11 cellular contexts compared by ENCODE assay signal in the genomic region with DNA sequence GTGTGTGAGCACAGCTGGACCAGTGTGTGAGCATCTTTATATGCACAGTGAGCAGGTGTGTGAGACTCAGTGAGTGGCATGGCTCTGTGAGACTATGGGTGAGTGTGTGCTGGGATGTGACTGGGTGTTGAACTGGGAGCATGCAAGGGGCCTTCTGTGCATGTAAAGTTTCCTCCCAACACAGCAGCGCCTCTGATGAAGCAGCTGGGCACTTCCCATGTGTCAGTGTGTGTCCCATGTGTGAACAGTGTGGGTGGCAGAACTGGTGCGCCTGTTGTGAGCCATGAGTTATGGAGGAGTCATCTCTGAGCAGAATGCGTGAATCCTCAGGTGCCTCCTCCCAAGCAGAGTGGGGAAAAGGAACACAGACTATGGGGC. TPM values are rescaled to one million over a fixed set of nuclear protein-coding genes. Genes with fewer than 3 reads are reported as not detected.
DNase-seq lines count a peak whose midpoint lies in the region; ATAC-seq and TF ChIP-seq lines count a peak whose summit lies in the region.
"Had no signal": no experiment of that assay in that cellular context is flagged by ENCODE, and none has a peak within 500 bp of the region (broad histone marks: within the 10 kb centered on the region; RNA-seq: fewer than 3 reads in every experiment).

No MANE protein-coding gene starts in this region.

- no peak for TF ChIP-seq CTCF in omental fat pad (IDR thresholded peaks at IDR 0.05)

- peak; percentile 34 for ATAC-seq in GM18511 (IDR thresholded peaks at IDR 0.05; ENCODE audit: unreplicated experiment)
- ATAC-seq in HG02588 (IDR thresholded peaks at IDR 0.05; ENCODE audit: unreplicated experiment) = peak; percentile 5
- no peak for ATAC-seq in omental fat pad (ENCODE audit: low FRiP score)
- ATAC-seq in sciatic nerve = no peak
- no peak for ATAC-seq in left cardiac atrium
- ATAC-seq: WTC11 had no signal

- intact Hi-C loops in sciatic nerve (cut with DNase I) = no loop called here
- intact Hi-C loops in left cardiac atrium (cut with DNase I) = loop anchor here in 1 of 2 donors (10.0 kb wide), 1 partner anchor 125 kb away; no protein-coding TSS in a partner anchor

- DNase-seq in activated CD4-positive, alpha-beta T cell treated with anti-CD3 and anti-CD28 coated beads, Interleukin-2, amount 50 U/mL, for 48 hours = peak; percentile 60 to 69
- DNase-seq in stimulated activated CD4-positive, alpha-beta T cell treated with anti-CD3 and anti-CD28 coated beads, Interleukin-12 subunit alpha, Interleukin-12 subunit beta, amount 100 ng/mL, for 24 hours (ENCODE audit: low read depth in 2 of 2) = peak; percentile 38 to 48
- DNase-seq in omental fat pad (ENCODE audit: low spot score) = no peak
- no peak for DNase-seq in OCI-M2 (lab: John Stamatoyannopoulos, UW; ENCODE audit: unreplicated experiment)
- no peak for DNase-seq in sciatic nerve (ENCODE audit: low spot score)
- no peak for DNase-seq in left cardiac atrium
- DNase-seq: cortex of kidney, GM23248 had no signal

RNA-seq across cellular contexts. Expression of a gene that starts 24.1 kb away (rescaled TPM):
- total RNA-seq in omental fat pad (not detected), sciatic nerve (not detected), left cardiac atrium (not detected)
- total RNA-seq: GM23248, WTC11 had no signal

RNA-seq across cellular contexts. Expression of a gene that starts 24.5 kb away (rescaled TPM):
- total RNA-seq in omental fat pad = not detected
- total RNA-seq in sciatic nerve = not detected
- total RNA-seq in left cardiac atrium = not detected
- total RNA-seq: GM23248, WTC11 had no signal

RNA-seq across cellular contexts. Expression of a gene that starts 58.0 kb away (rescaled TPM):
- total RNA-seq in omental fat pad (not detected), sciatic nerve (1.4 TPM), left cardiac atrium (not detected)
- total RNA-seq: GM23248, WTC11 had no signal

Comparison
In these comparisons a context has a peak if more than half of its experiments do, and no peak if none do; other contexts are left out.
1. ATAC-seq: peak in GM18511 (single experiment) and HG02588 (single experiment); none in omental fat pad (single experiment), sciatic nerve (single experiment) and left cardiac atrium (0 of 2).
2. DNase-seq: peak in activated CD4-positive, alpha-beta T cell treated with anti-CD3 and anti-CD28 coated beads, Interleukin-2, amount 50 U/mL, for 48 hours (2 of 2) and stimulated activated CD4-positive, alpha-beta T cell treated with anti-CD3 and anti-CD28 coated beads, Interleukin-12 subunit alpha, Interleukin-12 subunit beta, amount 100 ng/mL, for 24 hours (2 of 2); none in omental fat pad (single experiment), OCI-M2 (single experiment), sciatic nerve (single experiment) and left cardiac atrium (single experiment).